In genomic region chrX:103608305-103608963, GRCh38 we compare ENCODE assay signal across 9 cellular contexts.
A peak's percentile ranks its signal among the peaks of the same experiment; 100 is the strongest.
DNase-seq lines count a peak whose midpoint lies in the region; ATAC-seq and TF ChIP-seq lines count a peak whose summit lies in the region.
"Had no signal": no experiment of that assay in that cellular context is flagged by ENCODE, and none has a peak within 500 bp of the region (broad histone marks: within the 10 kb centered on the region; RNA-seq: fewer than 3 reads in every experiment).

No MANE protein-coding gene starts in this region.

- peak overlapping the region; percentile 83; the same call in 1 of the 2 replicates for H2AFZ ChIP-seq in Loucy (ENCODE audit: low read length)

- no peaks in the 10 kb centered on the region for H3F3A ChIP-seq in Loucy (ENCODE audit: low read depth)

- peak overlapping the region; percentile 83 for H3K4me3 Mint-ChIP-seq in dendritic cell treated with granulocyte-macrophage colony-stimulating factor and Interleukin-4, amounts not matched to agents 40 ng/mL and 50 ng/mL, for 4 days

- no peaks in the 10 kb centered on the region for H3K9me3 ChIP-seq in Loucy (ENCODE audit: insufficient read depth, low read depth, low read length)
- H3K9me3 ChIP-seq in mucosa of rectum (ENCODE audit: control insufficient read depth in 2 of 2, low read length in 2 of 2), result no peaks in the 10 kb centered on the region

- peaks cover 17% of the 10 kb centered on the region for H3K4me1 Mint-ChIP-seq in dendritic cell treated with granulocyte-macrophage colony-stimulating factor and Interleukin-4, amounts not matched to agents 40 ng/mL and 50 ng/mL, for 4 days (ENCODE audit: low read depth)

- H3K79me2 ChIP-seq in Loucy (ENCODE audit: insufficient read depth, low read length), result no peaks in the 10 kb centered on the region

- H4K20me1 ChIP-seq in Loucy (ENCODE audit: insufficient read depth, low read length, poor library complexity, severe bottlenecking), result no peaks in the 10 kb centered on the region

- H3K27me3 ChIP-seq in Loucy (ENCODE audit: insufficient read depth, low read length, poor library complexity, severe bottlenecking) (no peaks in the 10 kb centered on the region), mucosa of rectum (ENCODE audit: control insufficient read depth in 2 of 2, insufficient read depth in 2 of 2, low read length in 2 of 2) (peaks cover 3% of the 10 kb centered on the region in 2 donors)

- no peaks in the 10 kb centered on the region for H3K4me1 ChIP-seq in Loucy (ENCODE audit: insufficient read depth, low read length, poor library complexity, severe bottlenecking)
- H3K4me1 ChIP-seq in mucosa of rectum (ENCODE audit: control insufficient read depth in 2 of 2, insufficient read depth in 2 of 2, low read length in 2 of 2), result peaks cover 0 to 3% of the 10 kb centered on the region in 2 donors

- H3K9me2 ChIP-seq in Loucy (replicated peaks; ENCODE audit: low read depth, low read length), result no peaks in the 10 kb centered on the region

- peak overlapping the region; percentile 84 for H3K27ac Mint-ChIP-seq in dendritic cell treated with granulocyte-macrophage colony-stimulating factor and Interleukin-4, amounts not matched to agents 40 ng/mL and 50 ng/mL, for 4 days

- ATAC-seq in GM19395 (IDR thresholded peaks at IDR 0.05; ENCODE audit: unreplicated experiment), result peak; percentile 41

- H3K9me3 Mint-ChIP-seq in dendritic cell treated with granulocyte-macrophage colony-stimulating factor and Interleukin-4, amounts not matched to agents 40 ng/mL and 50 ng/mL, for 4 days, result no peaks in the 10 kb centered on the region

- peaks cover 4% of the 10 kb centered on the region for H3K27me3 Mint-ChIP-seq in dendritic cell treated with granulocyte-macrophage colony-stimulating factor and Interleukin-4, amounts not matched to agents 40 ng/mL and 50 ng/mL, for 4 days

- peak overlapping the region; percentile 68 for H3K4me2 ChIP-seq in Loucy (ENCODE audit: low read depth, low read length, poor library complexity, severe bottlenecking)

- H3K9ac ChIP-seq in Loucy (ENCODE audit: low read depth, low read length, poor library complexity, severe bottlenecking), result peak overlapping the region; percentile 72
- peak overlapping the region; percentile 58 to 74 for H3K9ac ChIP-seq in mucosa of rectum (ENCODE audit: low read depth in 1 of 2, low read length in 2 of 2)

- H3K4me3 ChIP-seq in Loucy (ENCODE audit: low read length, poor library complexity, severe bottlenecking) (peak overlapping the region; percentile 77), mucosa of rectum (ENCODE audit: low read length in 2 of 2) (peak overlapping the region; percentile 65 to 69)

- DNase-seq in AG20443 (ENCODE audit: low spot score) (peak; percentile 6), NCI-H1930 (lab: John Stamatoyannopoulos, UW) (no peak), Kasumi-1 (lab: John Stamatoyannopoulos, UW) (no peak), DMS114 treated with DMSO at 0.1 percent for 48 hours (lab: John Stamatoyannopoulos, UW; ENCODE audit: unreplicated experiment) (no peak)

- H3K27ac ChIP-seq in mucosa of rectum (ENCODE audit: low read depth in 2 of 2, low read length in 2 of 2), result peak overlapping the region; percentile 64 to 66
- H3K27ac ChIP-seq: HL-60 had no signal

- H3K36me3 Mint-ChIP-seq in dendritic cell treated with granulocyte-macrophage colony-stimulating factor and Interleukin-4, amounts not matched to agents 40 ng/mL and 50 ng/mL, for 4 days (ENCODE audit: low read depth), result peaks cover 9% of the 10 kb centered on the region

- intact Hi-C loops in dendritic cell treated with granulocyte-macrophage colony-stimulating factor and Interleukin-4, amounts not matched to agents 40 ng/mL and 50 ng/mL, for 4 days (cut with micrococcal nuclease), result loop anchor here (5.0 kb wide), 1 partner anchor 79 kb away; the partner anchor contains the start of gene MORF4L2

- no peak for TF ChIP-seq CTCF in Loucy (conservative IDR thresholded peaks at IDR 0.05; ENCODE audit: low read length)

- H3K36me3 ChIP-seq in Loucy (ENCODE audit: insufficient read depth, low read length) (no peaks in the 10 kb centered on the region), mucosa of rectum (ENCODE audit: control insufficient read depth in 2 of 2, insufficient read depth in 2 of 2, low read length in 2 of 2) (no peaks in the 10 kb centered on the region)
